Comparison of ENCODE assay signal across 10 cellular contexts in the genomic region with DNA sequence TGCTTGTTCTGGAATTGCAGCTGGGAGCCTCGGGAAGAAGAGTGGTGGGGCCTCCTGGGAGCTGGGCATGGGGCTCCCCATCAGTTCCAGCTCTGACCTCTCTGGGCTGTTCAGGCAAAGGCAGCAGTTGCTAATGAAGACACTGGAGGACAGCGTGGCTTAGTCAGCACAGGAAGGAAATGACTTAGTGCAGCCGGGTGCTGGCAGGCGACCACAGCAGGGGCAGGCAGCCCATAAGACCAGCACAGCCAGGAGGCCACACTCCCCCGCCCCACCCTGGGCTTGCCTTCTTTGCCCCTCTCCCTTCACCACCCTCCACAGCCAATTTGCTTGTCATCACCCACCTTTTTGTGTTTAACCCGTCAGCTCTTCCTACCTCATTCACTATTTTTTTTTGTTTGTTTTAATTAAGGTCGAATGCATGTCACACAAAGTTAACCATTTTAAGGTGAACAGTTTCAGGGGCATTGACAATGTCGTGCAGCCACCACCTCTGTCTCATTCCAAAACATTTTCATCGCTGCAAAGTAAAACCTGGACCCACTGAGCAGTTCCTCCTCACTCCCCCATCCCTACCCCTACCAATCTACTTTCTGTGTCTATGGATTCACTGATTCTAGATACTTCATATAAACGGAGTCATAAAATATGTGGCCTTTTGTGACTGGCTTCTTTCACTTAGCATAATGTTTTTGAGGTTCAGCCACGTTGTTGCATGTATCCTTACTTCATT. TPM values are rescaled to one million over a fixed set of nuclear protein-coding genes. Genes with fewer than 3 reads are reported as not detected.
A peak's percentile ranks its signal among the peaks of the same experiment; 100 is the strongest.
DNase-seq lines count a peak whose midpoint lies in the region; ATAC-seq lines count a peak whose summit lies in the region.
"Had no signal": no experiment of that assay in that cellular context is flagged by ENCODE, and none has a peak within 500 bp of the region (broad histone marks: within the 10 kb centered on the region; RNA-seq: fewer than 3 reads in every experiment).

No MANE protein-coding gene starts in this region.

- no peak overlapping the region for H3K4ac ChIP-seq in mesendoderm (ENCODE audit: low read depth, low read length)

- H3K27me3 ChIP-seq in mesendoderm (ENCODE audit: insufficient read depth, low read length, poor library complexity): peaks cover 31% of the 10 kb centered on the region

- H3K9ac ChIP-seq in mesendoderm (ENCODE audit: low read length): no peak overlapping the region

- no peaks in the 10 kb centered on the region for H3K9me3 Mint-ChIP-seq in activated CD8-positive, alpha-beta T cell treated with anti-CD3 and anti-CD28 coated beads, Interleukin-2, amount 10 ng/mL, durations not matched to agents 7 days and 5 days (ENCODE audit: insufficient read depth)

- peak; percentile 88 for ATAC-seq in activated CD8-positive, alpha-beta T cell treated with anti-CD3 and anti-CD28 coated beads, Interleukin-2, amount 10 ng/mL, durations not matched to agents 7 days and 5 days
- ATAC-seq in GM19397 (IDR thresholded peaks at IDR 0.05; ENCODE audit: unreplicated experiment) (no peak), HG02642 (IDR thresholded peaks at IDR 0.05; ENCODE audit: poor library complexity, unreplicated experiment) (no peak)

- H4K8ac ChIP-seq in mesendoderm (ENCODE audit: low read depth, low read length): no peak overlapping the region

- POLR2A ChIA-PET in activated CD8-positive, alpha-beta T cell treated with anti-CD3 and anti-CD28 coated beads, Interleukin-2, amount 10 ng/mL, durations not matched to agents 7 days and 5 days (lab: Charles Lee): no interaction called here

- DNase-seq in CMK (ENCODE audit: low read depth): peak; percentile 45
- peak; percentile 93 for DNase-seq in HT1080 (ENCODE audit: low read depth)
- DNase-seq in activated CD8-positive, alpha-beta T cell treated with anti-CD3 and anti-CD28 coated beads, Interleukin-2, amount 10 ng/mL, durations not matched to agents 7 days and 5 days: peak; percentile 67
- peak; percentile 21 for DNase-seq in mesendoderm
- no peak for DNase-seq in NCI-H1092 (lab: John Stamatoyannopoulos, UW)
- DNase-seq in activated CD4-positive, alpha-beta T cell treated with anti-CD3 and anti-CD28 coated beads, Interleukin-2, amount 50 U/mL, for 48 hours: no peak
- DNase-seq: psoas muscle had no signal

- peaks cover 20% of the 10 kb centered on the region for H3K4me1 Mint-ChIP-seq in activated CD8-positive, alpha-beta T cell treated with anti-CD3 and anti-CD28 coated beads, Interleukin-2, amount 10 ng/mL, durations not matched to agents 7 days and 5 days (ENCODE audit: low read depth)

- H3K18ac ChIP-seq in mesendoderm (ENCODE audit: low read length): no peak overlapping the region

- H3K56ac ChIP-seq in mesendoderm (ENCODE audit: low read length): no peak overlapping the region

- no peak overlapping the region for H2BK5ac ChIP-seq in mesendoderm (ENCODE audit: low read length)

- peak overlapping the region; percentile 47 for H3K27ac Mint-ChIP-seq in activated CD8-positive, alpha-beta T cell treated with anti-CD3 and anti-CD28 coated beads, Interleukin-2, amount 10 ng/mL, durations not matched to agents 7 days and 5 days

- H3K23ac ChIP-seq in mesendoderm (ENCODE audit: low read length): no peak overlapping the region

- H3K36me3 Mint-ChIP-seq in activated CD8-positive, alpha-beta T cell treated with anti-CD3 and anti-CD28 coated beads, Interleukin-2, amount 10 ng/mL, durations not matched to agents 7 days and 5 days (ENCODE audit: low read depth): no peaks in the 10 kb centered on the region

- H3K4me1 ChIP-seq in mesendoderm (ENCODE audit: control insufficient read depth, low read depth, low read length): no peaks in the 10 kb centered on the region
- H3K4me1 ChIP-seq: psoas muscle had no signal

- H2AK5ac ChIP-seq in mesendoderm (ENCODE audit: low read length): no peak overlapping the region

- no peak overlapping the region for H3K4me3 ChIP-seq in mesendoderm (ENCODE audit: low read length)
- H3K4me3 ChIP-seq: psoas muscle had no signal

- H3K27ac ChIP-seq in mesendoderm (ENCODE audit: low read depth, low read length): no peak overlapping the region
- H3K27ac ChIP-seq: psoas muscle had no signal

- no peaks in the 10 kb centered on the region for H3K79me2 ChIP-seq in mesendoderm (ENCODE audit: control insufficient read depth, insufficient read depth, low read length)

- no peak overlapping the region for H4K5ac ChIP-seq in mesendoderm (ENCODE audit: low read length)

- no peak overlapping the region for H3K4me2 ChIP-seq in mesendoderm (ENCODE audit: low read length)

- no peak overlapping the region for H2BK15ac ChIP-seq in mesendoderm (replicated peaks; ENCODE audit: low read depth)

- no CpG with 5 or more reads among the region's 11 CpGs for WGBS in mesendoderm (ENCODE audit: extremely low coverage, insufficient coverage, low lambda C conversion rate)

- H3K79me1 ChIP-seq in mesendoderm (ENCODE audit: low read length): no peaks in the 10 kb centered on the region

- H3K36me3 ChIP-seq in mesendoderm (ENCODE audit: control insufficient read depth, insufficient read depth, low read length): no peaks in the 10 kb centered on the region

- CTCF ChIA-PET in activated CD8-positive, alpha-beta T cell treated with anti-CD3 and anti-CD28 coated beads, Interleukin-2, amount 10 ng/mL, durations not matched to agents 7 days and 5 days (lab: Charles Lee): interaction anchor here (1.0 kb wide), 1 partner anchor 201 kb away, joined by 3 read pairs; no protein-coding TSS in a partner anchor

- H3K4me3 Mint-ChIP-seq in activated CD8-positive, alpha-beta T cell treated with anti-CD3 and anti-CD28 coated beads, Interleukin-2, amount 10 ng/mL, durations not matched to agents 7 days and 5 days: peak overlapping the region; percentile 3

- no peak overlapping the region for H2BK120ac ChIP-seq in mesendoderm (ENCODE audit: low read depth, low read length)

- H3K27me3 Mint-ChIP-seq in activated CD8-positive, alpha-beta T cell treated with anti-CD3 and anti-CD28 coated beads, Interleukin-2, amount 10 ng/mL, durations not matched to agents 7 days and 5 days (ENCODE audit: low read depth): peaks cover 34% of the 10 kb centered on the region

RNA-seq across cellular contexts. Expression of a gene that starts 10.9 kb away (rescaled TPM):
- not detected in 2 replicates for total RNA-seq in HT1080 (2014; rRNA removed; shearing (Covaris generic))
- 0.02 TPM in 1 of 2 replicates, not detected in the other for polyA plus RNA-seq in HT1080 (2015; cell fraction: cytosol; rRNA removed)
- polyA plus RNA-seq in HT1080 (2015; cell fraction: nucleus; rRNA removed): 0.09 TPM in 1 of 2 replicates, not detected in the other
- total RNA-seq in activated CD8-positive, alpha-beta T cell treated with anti-CD3 and anti-CD28 coated beads, Interleukin-2, amount 10 ng/mL, durations not matched to agents 7 days and 5 days: not detected
- polyA plus RNA-seq in mesendoderm (2013, experiment 1 of 2): 0.55 TPM
- 0.60 TPM for polyA plus RNA-seq in mesendoderm (2013, experiment 2 of 2)

RNA-seq across cellular contexts. Expression of a gene that starts 33.3 kb away (rescaled TPM):
- not detected in 2 replicates for total RNA-seq in HT1080 (2014; rRNA removed; shearing (Covaris generic))
- not detected in 2 replicates for polyA plus RNA-seq in HT1080 (2015; cell fraction: cytosol; rRNA removed)
- polyA plus RNA-seq in HT1080 (2015; cell fraction: nucleus; rRNA removed): not detected in 2 replicates
- total RNA-seq in activated CD8-positive, alpha-beta T cell treated with anti-CD3 and anti-CD28 coated beads, Interleukin-2, amount 10 ng/mL, durations not matched to agents 7 days and 5 days: not detected
- polyA plus RNA-seq in mesendoderm (2013, experiment 1 of 2): 0.17 TPM
- polyA plus RNA-seq in mesendoderm (2013, experiment 2 of 2): not detected
- total RNA-seq: chondrocyte had no signal

Comparison
In these comparisons a context has a peak if more than half of its experiments do, and no peak if none do; other contexts are left out.
1. DNase-seq: peak in CMK (single experiment), HT1080 (single experiment), activated CD8-positive, alpha-beta T cell treated with anti-CD3 and anti-CD28 coated beads, Interleukin-2, amount 10 ng/mL, durations not matched to agents 7 days and 5 days (single experiment) and mesendoderm (single experiment); none in NCI-H1092 (single experiment) and activated CD4-positive, alpha-beta T cell treated with anti-CD3 and anti-CD28 coated beads, Interleukin-2, amount 50 U/mL, for 48 hours (0 of 2).